In genomic region chr16:57999366-57999970, GRCh38 we compare ENCODE assay signal across 9 cellular contexts. TPM values are rescaled to one million over a fixed set of nuclear protein-coding genes. Genes with fewer than 3 reads are reported as not detected.
A peak's percentile ranks its signal among the peaks of the same experiment; 100 is the strongest.
DNase-seq lines count a peak whose midpoint lies in the region; ATAC-seq, FAIRE-seq and TF ChIP-seq lines count a peak whose summit lies in the region.
"Had no signal": no experiment of that assay in that cellular context is flagged by ENCODE, and none has a peak within 500 bp of the region (broad histone marks: within the 10 kb centered on the region; RNA-seq: fewer than 3 reads in every experiment).

No MANE protein-coding gene starts in this region.

- peak overlapping the region; percentile 90 for H3K4me3 ChIP-seq in HUES48 (ENCODE audit: low read depth, low read length)
- peak overlapping the region; percentile 55 to 71 (median 66) for H3K4me3 ChIP-seq in fibroblast of lung (replicated peaks in 1 of 4; ENCODE audit: control extremely low read depth in 1 of 4, insufficient read depth in 1 of 4, low read depth in 3 of 4, low read length in 4 of 4)
- peak overlapping the region; percentile 40 to 83 (median 68) for H3K4me3 ChIP-seq in pancreas

- CTCF ChIA-PET in CD4-positive, alpha-beta T cell (lab: Charles Lee), result interaction anchor here (0.9 to 1.5 kb wide), 6 partner anchors 12 to 264 kb away, joined by 3 to 5 read pairs (median 3); partner anchors contain the start of genes CFAP20 and KATNB1
- CTCF ChIA-PET in activated CD8-positive, alpha-beta T cell treated with anti-CD3 and anti-CD28 coated beads, Interleukin-2, amount 10 ng/mL, durations not matched to agents 7 days and 5 days (lab: Charles Lee), result interaction anchor here (0.7 to 3.8 kb wide), 13 partner anchors 10 to 480 kb away, joined by 3 to 28 read pairs (median 4); partner anchors contain the start of gene CFAP20
- CTCF ChIA-PET in GM10248 (lab: Yijun Ruan, JAX), result interaction anchor here (0.7 to 3.6 kb wide), 10 partner anchors 10 to 390 kb away, joined by 3 to 18 read pairs (median 3); partner anchors contain the start of gene KATNB1

- H4K20me1 ChIP-seq in fibroblast of lung (ENCODE audit: control insufficient read depth, extremely low read depth, insufficient read depth, low read length), result no peaks in the 10 kb centered on the region

- peak overlapping the region; percentile 82 for H3K27ac Mint-ChIP-seq in CD4-positive, alpha-beta T cell
- H3K27ac Mint-ChIP-seq in activated CD8-positive, alpha-beta T cell treated with anti-CD3 and anti-CD28 coated beads, Interleukin-2, amount 10 ng/mL, durations not matched to agents 7 days and 5 days, result peak overlapping the region; percentile 85

- H3K27ac ChIP-seq in CD4-positive, alpha-beta T cell (ENCODE audit: low read depth, low read length), result peak overlapping the region; percentile 77
- H3K27ac ChIP-seq in HUES48 (ENCODE audit: low read depth, low read length), result no peak overlapping the region
- H3K27ac ChIP-seq in fibroblast of lung (ENCODE audit: insufficient read depth, low read length), result peak overlapping the region; percentile 64
- H3K27ac ChIP-seq in pancreas, result peak overlapping the region in 3 of 4 donors; percentile 67 to 83 (median 78)

- peaks cover 71% of the 10 kb centered on the region for H3K36me3 Mint-ChIP-seq in CD4-positive, alpha-beta T cell (ENCODE audit: low read depth)
- peaks cover 52% of the 10 kb centered on the region for H3K36me3 Mint-ChIP-seq in activated CD8-positive, alpha-beta T cell treated with anti-CD3 and anti-CD28 coated beads, Interleukin-2, amount 10 ng/mL, durations not matched to agents 7 days and 5 days (ENCODE audit: low read depth)

- FAIRE-seq in pancreas (lab: Jason Lieb, UNC) (no peak), D721Med (lab: Jason Lieb, UNC) (no peak)

- H3K9me3 Mint-ChIP-seq in CD4-positive, alpha-beta T cell, result no peaks in the 10 kb centered on the region
- H3K9me3 Mint-ChIP-seq in activated CD8-positive, alpha-beta T cell treated with anti-CD3 and anti-CD28 coated beads, Interleukin-2, amount 10 ng/mL, durations not matched to agents 7 days and 5 days (ENCODE audit: insufficient read depth), result no peaks in the 10 kb centered on the region

- no peaks in the 10 kb centered on the region for H3K9me3 ChIP-seq in CD4-positive, alpha-beta T cell (ENCODE audit: control insufficient read depth, low read length)
- H3K9me3 ChIP-seq in HUES48 (ENCODE audit: control insufficient read depth, insufficient read depth, low read length) (no peaks in the 10 kb centered on the region), fibroblast of lung (ENCODE audit: control insufficient read depth, insufficient read depth, low read depth, low read length) (no peaks in the 10 kb centered on the region), pancreas (no peaks in the 10 kb centered on the region)

- peaks cover 71% of the 10 kb centered on the region for H3K4me1 Mint-ChIP-seq in CD4-positive, alpha-beta T cell (ENCODE audit: low read depth)
- H3K4me1 Mint-ChIP-seq in activated CD8-positive, alpha-beta T cell treated with anti-CD3 and anti-CD28 coated beads, Interleukin-2, amount 10 ng/mL, durations not matched to agents 7 days and 5 days (ENCODE audit: low read depth), result peaks cover 69% of the 10 kb centered on the region

- TF ChIP-seq CTCF in CD4-positive, alpha-beta T cell (IDR thresholded peaks at IDR 0.05), result no peak
- TF ChIP-seq CTCF in fibroblast of lung (conservative IDR thresholded peaks at IDR 0.05 in 1 of 2, IDR thresholded peaks at IDR 0.05 in 1 of 2; ENCODE audit: low read depth in 1 of 2, low read length in 2 of 2), result peak in 1 of 2 donors; percentile 16
- no peak for TF ChIP-seq CTCF in pancreas (IDR thresholded peaks at IDR 0.05)
- TF ChIP-seq CTCF in D721Med (IDR thresholded peaks at IDR 0.05; ENCODE audit: insufficient read depth, missing control alignments), result no peak
- no peak for TF ChIP-seq CTCF in GM10248 (IDR thresholded peaks at IDR 0.05; ENCODE audit: control extremely low read depth, extremely low read depth, low read depth, missing control alignments)

- H2AFZ ChIP-seq in fibroblast of lung (ENCODE audit: low read length), result peak overlapping the region; percentile 8

- peak overlapping the region; percentile 89 for H3K4me3 Mint-ChIP-seq in CD4-positive, alpha-beta T cell
- peak overlapping the region; percentile 79 for H3K4me3 Mint-ChIP-seq in activated CD8-positive, alpha-beta T cell treated with anti-CD3 and anti-CD28 coated beads, Interleukin-2, amount 10 ng/mL, durations not matched to agents 7 days and 5 days

- H3K27me3 Mint-ChIP-seq in CD4-positive, alpha-beta T cell, result no peaks in the 10 kb centered on the region
- H3K27me3 Mint-ChIP-seq in activated CD8-positive, alpha-beta T cell treated with anti-CD3 and anti-CD28 coated beads, Interleukin-2, amount 10 ng/mL, durations not matched to agents 7 days and 5 days (ENCODE audit: low read depth), result no peaks in the 10 kb centered on the region

- H3K36me3 ChIP-seq in HUES48 (ENCODE audit: control insufficient read depth, insufficient read depth, low read length) (peaks cover 40% of the 10 kb centered on the region), fibroblast of lung (ENCODE audit: control insufficient read depth, insufficient read depth, low read length) (peaks cover 16% of the 10 kb centered on the region), pancreas (peaks cover 8 to 22% (median 13%) of the 10 kb centered on the region in 3 donors)

- peak overlapping the region; percentile 92 for H3K4me2 ChIP-seq in fibroblast of lung (ENCODE audit: extremely low read depth, insufficient read depth, low read length)

- POLR2A ChIA-PET in CD4-positive, alpha-beta T cell (lab: Charles Lee), result interaction anchor here (0.8 to 5.1 kb wide), 8 partner anchors 10 to 393 kb away, joined by 3 to 34 read pairs (median 8); partner anchors contain the start of genes CFAP20, GINS3 and KATNB1
- POLR2A ChIA-PET in activated CD8-positive, alpha-beta T cell treated with anti-CD3 and anti-CD28 coated beads, Interleukin-2, amount 10 ng/mL, durations not matched to agents 7 days and 5 days (lab: Charles Lee), result interaction anchor here (1.3 to 1.9 kb wide), 2 partner anchors 10 to 93 kb away, joined by 3 to 8 read pairs; no protein-coding TSS in a partner anchor
- POLR2A ChIA-PET in GM10248 (lab: Yijun Ruan, JAX), result no interaction called here

- 8 to 16% methylated on average over 6 of the region's 6 CpGs for WGBS in pancreas, 2 donors

- peak in 6 of 10 experiments; percentile 11 to 47 (median 30) for DNase-seq in CD4-positive, alpha-beta T cell
- DNase-seq in activated CD8-positive, alpha-beta T cell treated with anti-CD3 and anti-CD28 coated beads, Interleukin-2, amount 10 ng/mL, durations not matched to agents 7 days and 5 days, result peak; percentile 65
- DNase-seq in fibroblast of lung (ENCODE audit: low read depth in 2 of 2) (peak; percentile 29 to 40), pancreas (no peak), D721Med (ENCODE audit: insufficient read length, low spot score) (no peak), GM10248 (ENCODE audit: extremely low spot score) (no peak)

- intact Hi-C loops in CD4-positive, alpha-beta T cell (cut with DNase I, micrococcal nuclease), result loop anchor here (1.0 to 10.0 kb wide), 4 partner anchors 100 to 625 kb away; partner anchors contain the start of genes CNOT1 (in 1 of the 2) and KATNB1 (in 1 of the 2)
- intact Hi-C loops in pancreas (cut with DNase I), result loop anchor here in 1 of 3 donors (2.0 to 10.0 kb wide), 3 partner anchors 99 to 415 kb away; no protein-coding TSS in a partner anchor

- ATAC-seq in CD4-positive, alpha-beta T cell (ENCODE audit: poor library complexity), result peak; percentile 34
- ATAC-seq in activated CD8-positive, alpha-beta T cell treated with anti-CD3 and anti-CD28 coated beads, Interleukin-2, amount 10 ng/mL, durations not matched to agents 7 days and 5 days, result peak; percentile 16
- ATAC-seq in pancreas (no peak), GM18858 (IDR thresholded peaks at IDR 0.05; ENCODE audit: unreplicated experiment) (no peak)

- peaks cover 12% of the 10 kb centered on the region; the same call in 1 of the 2 replicates for H3K4me1 ChIP-seq in HUES48 (ENCODE audit: control insufficient read depth, insufficient read depth, low read length)
- H3K4me1 ChIP-seq in fibroblast of lung (ENCODE audit: control insufficient read depth, extremely low read depth, insufficient read depth, low read length), result peaks cover 2% of the 10 kb centered on the region
- peaks cover 0 to 11% (median under 1%) of the 10 kb centered on the region in 3 donors for H3K4me1 ChIP-seq in pancreas

- H3K79me2 ChIP-seq in fibroblast of lung (ENCODE audit: control insufficient read depth, insufficient read depth, low read length), result peaks cover 3% of the 10 kb centered on the region

- H3K27me3 ChIP-seq in CD4-positive, alpha-beta T cell (ENCODE audit: control insufficient read depth, insufficient read depth, low read length), result no peaks in the 10 kb centered on the region
- H3K27me3 ChIP-seq in HUES48 (ENCODE audit: control insufficient read depth, insufficient read depth, low read length) (no peaks in the 10 kb centered on the region), fibroblast of lung (ENCODE audit: control insufficient read depth, insufficient read depth, low read length) (no peaks in the 10 kb centered on the region), pancreas (no peaks in the 10 kb centered on the region)

- no peak overlapping the region for H3K9ac ChIP-seq in HUES48 (ENCODE audit: low read depth, low read length)
- peak overlapping the region; percentile 74 for H3K9ac ChIP-seq in fibroblast of lung (ENCODE audit: insufficient read depth, low read length)

RNA-seq across cellular contexts. Expression of gene ZNF319, which starts 1.0 kb away (rescaled TPM):
- 10 to 100 TPM; 11.4 to 12.9 TPM for total RNA-seq in CD4-positive, alpha-beta T cell
- total RNA-seq in activated CD8-positive, alpha-beta T cell treated with anti-CD3 and anti-CD28 coated beads, Interleukin-2, amount 10 ng/mL, durations not matched to agents 7 days and 5 days, result 10 to 100 TPM; 16.6 to 17.0 TPM
- total RNA-seq in fibroblast of lung, result 2.8 and 4.1 TPM in 2 replicates
- 2.6 and 3.4 TPM in 2 replicates for polyA plus RNA-seq in fibroblast of lung
- 3.4 and 5.4 TPM in 2 replicates for polyA plus RNA-seq in fibroblast of lung (2012)
- polyA minus RNA-seq in fibroblast of lung (ENCODE audit: low replicate concordance), result 7.5 and 18.7 TPM in 2 replicates
- 1 to 10 TPM; 3.5 to 7.0 (median 4.9) TPM for total RNA-seq in pancreas
- 1 to 10 TPM; 3.9 to 4.0 TPM for polyA plus RNA-seq in pancreas

RNA-seq across cellular contexts. Expression of gene USB1, which starts 1.7 kb away (rescaled TPM):
- total RNA-seq in CD4-positive, alpha-beta T cell, result 10 to 100 TPM; 22.4 to 25.7 TPM
- 10 to 100 TPM; 67.0 to 68.6 TPM for total RNA-seq in activated CD8-positive, alpha-beta T cell treated with anti-CD3 and anti-CD28 coated beads, Interleukin-2, amount 10 ng/mL, durations not matched to agents 7 days and 5 days
- 14.1 and 18.8 TPM in 2 replicates for total RNA-seq in fibroblast of lung
- polyA plus RNA-seq in fibroblast of lung, result 32.7 and 53.2 TPM in 2 replicates
- polyA plus RNA-seq in fibroblast of lung (2012), result 33.5 and 46.5 TPM in 2 replicates
- polyA minus RNA-seq in fibroblast of lung (ENCODE audit: low replicate concordance), result 51.2 and 168 TPM in 2 replicates
- 10 to 100 TPM; 13.5 to 23.6 (median 17.7) TPM for total RNA-seq in pancreas
- polyA plus RNA-seq in pancreas, result 10 to 100 TPM; 16.5 to 19.3 TPM

RNA-seq across cellular contexts. Expression of gene MMP15, which starts 26.1 kb away (rescaled TPM):
- under 1 TPM; 0.25 to 0.31 TPM for total RNA-seq in CD4-positive, alpha-beta T cell
- total RNA-seq in activated CD8-positive, alpha-beta T cell treated with anti-CD3 and anti-CD28 coated beads, Interleukin-2, amount 10 ng/mL, durations not matched to agents 7 days and 5 days, result under 1 TPM; 0.50 to 0.61 TPM
- total RNA-seq in fibroblast of lung (2.1 and 6.4 TPM in 2 replicates), pancreas (10 to 100 TPM; 11.2 to 30.2 (median 17.7) TPM)
- polyA plus RNA-seq in fibroblast of lung (0.74 and 1.3 TPM in 2 replicates), pancreas (10 to 100 TPM; 22.3 to 24.0 TPM)
- 1.1 and 2.2 TPM in 2 replicates for polyA plus RNA-seq in fibroblast of lung (2012)
- polyA minus RNA-seq in fibroblast of lung (ENCODE audit: low replicate concordance), result 1.7 and 4.1 TPM in 2 replicates

RNA-seq across cellular contexts. Expression of gene CNGB1, which starts 28.5 kb away (rescaled TPM):
- total RNA-seq in CD4-positive, alpha-beta T cell, result not detected
- total RNA-seq in activated CD8-positive, alpha-beta T cell treated with anti-CD3 and anti-CD28 coated beads, Interleukin-2, amount 10 ng/mL, durations not matched to agents 7 days and 5 days, result not detected
- not detected in 2 replicates for total RNA-seq in fibroblast of lung
- not detected in 2 replicates for polyA plus RNA-seq in fibroblast of lung
- not detected in 2 replicates for polyA plus RNA-seq in fibroblast of lung (2012)
- polyA minus RNA-seq in fibroblast of lung (ENCODE audit: low replicate concordance), result not detected in 2 replicates
- total RNA-seq in pancreas, result under 1 TPM in 3 of 6 donors, not detected in 3; 0.03 to 0.43 (median 0.16) TPM
- polyA plus RNA-seq in pancreas, result under 1 TPM; 0.04 to 0.05 TPM
- total RNA-seq: NCI-H460 had no signal

Comparison
In these comparisons a context has a peak if more than half of its experiments do, and no peak if none do; other contexts are left out.
1. ATAC-seq: peak in CD4-positive, alpha-beta T cell (single experiment) and activated CD8-positive, alpha-beta T cell treated with anti-CD3 and anti-CD28 coated beads, Interleukin-2, amount 10 ng/mL, durations not matched to agents 7 days and 5 days (single experiment); none in pancreas (0 of 4) and GM18858 (single experiment).
2. DNase-seq: peak in CD4-positive, alpha-beta T cell (6 of 10), activated CD8-positive, alpha-beta T cell treated with anti-CD3 and anti-CD28 coated beads, Interleukin-2, amount 10 ng/mL, durations not matched to agents 7 days and 5 days (single experiment) and fibroblast of lung (2 of 2); none in pancreas (0 of 6), D721Med (single experiment) and GM10248 (single experiment).
3. Peak in every context shown above with its lines, with median percentiles within 50 percentile points of each other: H3K4me3 ChIP-seq.